Comparison of ENCODE assay signal across 8 cellular contexts in genomic region chr5:134176523-134177196, GRCh38. TPM values are rescaled to one million over a fixed set of nuclear protein-coding genes. Genes with fewer than 3 reads are reported as not detected.
A peak's percentile ranks its signal among the peaks of the same experiment; 100 is the strongest.
DNase-seq lines count a peak whose midpoint lies in the region; ATAC-seq and TF ChIP-seq lines count a peak whose summit lies in the region.

SKP1 (minus strand) TSS chr5:134176950; CDS start chr5:134174022, 2,928 bp downstream.

- H3K4me1 ChIP-seq in adrenal gland (replicated peaks in 1 of 2) (peaks cover 9 to 31% of the 10 kb centered on the region in 2 donors), heart left ventricle (peaks cover 3 to 46% (median 23%) of the 10 kb centered on the region in 12 donors), transverse colon (peaks cover 14 to 52% (median 33%) of the 10 kb centered on the region in 4 donors)

- H3K36me3 ChIP-seq in adrenal gland (replicated peaks in 1 of 2) (peaks cover 0 to 20% of the 10 kb centered on the region in 2 donors), heart left ventricle (peaks cover 0 to 22% (median 20%) of the 10 kb centered on the region in 9 donors), transverse colon (peaks cover 0 to 12% (median 0%) of the 10 kb centered on the region in 4 donors)

- H3K9me3 ChIP-seq in adrenal gland (replicated peaks in 1 of 3) (no peaks in the 10 kb centered on the region), heart left ventricle (no peaks in the 10 kb centered on the region), transverse colon (no peaks in the 10 kb centered on the region)

- TF ChIP-seq POLR2A in adrenal gland (IDR thresholded peaks at IDR 0.05), result peak; percentile 98 to 99
- TF ChIP-seq POLR2A in heart left ventricle (IDR thresholded peaks at IDR 0.05), result peak; percentile 51 to 95
- peak; percentile 100 for TF ChIP-seq POLR2A in transverse colon (IDR thresholded peaks at IDR 0.05)

- TF ChIP-seq CTCF in GM12864 (IDR thresholded peaks at IDR 0.05; ENCODE audit: low read depth, low read length, missing control alignments), result no peak
- peak in 1 of 6 experiments; percentile 1 for TF ChIP-seq CTCF in adrenal gland (IDR thresholded peaks at IDR 0.05)
- TF ChIP-seq CTCF in heart left ventricle (IDR thresholded peaks at IDR 0.05), result peak in 1 of 12 donors; percentile 14
- no peak for TF ChIP-seq CTCF in transverse colon (IDR thresholded peaks at IDR 0.05)

- TF ChIP-seq EP300 in transverse colon (IDR thresholded peaks at IDR 0.05; ENCODE audit: low read depth), result no peak

- ATAC-seq in HG02588 (IDR thresholded peaks at IDR 0.05; ENCODE audit: unreplicated experiment) (peak; percentile 65), heart left ventricle (peak; percentile 51 to 92 (median 88))

- DNase-seq in GM12864 (ENCODE audit: low read depth) (peak; percentile 44), NCI-H1092 treated with DMSO at 0.1 percent for 48 hours (lab: John Stamatoyannopoulos, UW) (peak; percentile 78), adrenal gland (peak; percentile 71 to 89 (median 82)), heart left ventricle (peak; percentile 82 to 92 (median 87)), posterior cingulate gyrus (peak; percentile 63 to 97 (median 78)), transverse colon (peak; percentile 87)

- peak within 1 kb of the TSS; percentile 94 to 100 (median 99) for H3K27ac ChIP-seq in adrenal gland
- peak within 1 kb of the TSS; percentile 95 to 100 (median 100) for H3K27ac ChIP-seq in heart left ventricle
- peak within 1 kb of the TSS; percentile 95 to 99 (median 98) for H3K27ac ChIP-seq in transverse colon

- H3K27me3 ChIP-seq in adrenal gland, result no peaks in the 10 kb centered on the region
- H3K27me3 ChIP-seq in heart left ventricle, result no peaks in the 10 kb centered on the region
- no peaks in the 10 kb centered on the region for H3K27me3 ChIP-seq in transverse colon

- in situ Hi-C loops in transverse colon (cut with MboI; ENCODE audit: low pct_ligation_motif_present in 1 of 4, low pct_unique_long_range_greater_than_20kb in 1 of 4, low sequenced_read_pairs in 3 of 4), result loop anchor here in 2 of 4 donors (25.0 kb wide), 2 partner anchors 386 to 411 kb away; no protein-coding TSS in a partner anchor

- H3K4me3 ChIP-seq in GM12864 (ENCODE audit: low read depth, low read length) (peak within 1 kb of the TSS; percentile 95), adrenal gland (peak within 1 kb of the TSS; percentile 19 to 96 (median 90)), heart left ventricle (peak within 1 kb of the TSS; percentile 70 to 99 (median 96)), transverse colon (peak within 1 kb of the TSS; percentile 68 to 96 (median 78))

- 0 to 1% (median 0%) methylated on average over 14 to 83 of the region's 83 CpGs for WGBS in adrenal gland, 4 donors
- 0 to 1% (median 0%) methylated on average over 49 to 83 of the region's 83 CpGs for WGBS in heart left ventricle, 4 donors
- WGBS in transverse colon (ENCODE audit: low coverage in 1 of 2), 2 donors, result 1% methylated on average over 68 of the region's 83 CpGs; no CpG with 5 or more reads in 1 of the 2 donors

- intact Hi-C loops in T-helper 1 cell treated with Interleukin-12 subunit alpha and Interleukin-12 subunit beta and Interleukin-4 antibody, amounts not matched to agents 30 ng/mL and 1 ng/mL, for 36 hours (cut with micrococcal nuclease), result loop anchor here (1.0 to 5.0 kb wide), 15 partner anchors 8 to 729 kb away; partner anchors contain the start of genes C5orf15, CAMLG, CDKL3 and CDKN2AIPNL
- intact Hi-C loops in adrenal gland (cut with DNase I) (no loop called here), heart left ventricle (cut with DNase I) (loop anchor here in 6 of 10 donors (2.0 to 5.0 kb wide), 4 partner anchors 50 to 351 kb away; partner anchors contain the start of genes PPP2CA (in 5 of the 6), JADE2 (in 1 of the 6) and UBE2B (in 1 of the 6)), posterior cingulate gyrus (cut with DNase I) (loop anchor here (2.0 kb wide), 1 partner anchor 50 kb away; the partner anchor contains the start of gene PPP2CA), transverse colon (cut with DNase I; ENCODE audit: low total_unique reads) (no loop called here)

RNA-seq across cellular contexts. Expression of gene SKP1, which starts in this region (rescaled TPM):
- total RNA-seq in T-helper 1 cell treated with Interleukin-12 subunit alpha and Interleukin-12 subunit beta and Interleukin-4 antibody, amounts not matched to agents 30 ng/mL and 1 ng/mL, for 36 hours, result 213 and 229 TPM in 2 replicates
- total RNA-seq in adrenal gland (100 to 1,000 TPM; 262 to 522 (median 377) TPM), heart left ventricle (100 to 1,000 TPM; 290 to 533 (median 459) TPM), transverse colon (100 to 1,000 TPM in 3 of 4 donors, 10 to 100 TPM in 1; 32.6 to 224 (median 170) TPM)
- polyA plus RNA-seq in adrenal gland (1,000 to 10,000 TPM in 1 of 3 donors, 100 to 1,000 TPM in 2; 121 to 1,485 (median 274) TPM), heart left ventricle (1,000 to 10,000 TPM in 1 of 2 donors, 100 to 1,000 TPM in 1; 175 to 1,085 TPM)

Comparison
In these comparisons a context has a peak if more than half of its experiments do, and no peak if none do; other contexts are left out.
1. Peak in every context shown above with its lines: DNase-seq, ATAC-seq, H3K4me3 ChIP-seq and H3K27ac ChIP-seq.
2. intact Hi-C loops: an anchor here in T-helper 1 cell treated with Interleukin-12 subunit alpha and Interleukin-12 subunit beta and Interleukin-4 antibody, amounts not matched to agents 30 ng/mL and 1 ng/mL, for 36 hours (1.0 to 5.0 kb wide), heart left ventricle (2.0 to 5.0 kb wide) and posterior cingulate gyrus (2.0 kb wide); none called in adrenal gland and transverse colon.